1 cellular context compared by ENCODE assay signal in genomic region chr16:30948087-30948955, GRCh38.
TF ChIP-seq lines count a peak whose summit lies in the region.

No MANE protein-coding gene starts in this region.

TF ChIP-seq in HepG2, 621 proteins besides CTCF, POLR2A, EP300 and RAD21 (continues in another document):
- TF ChIP-seq RFXAP (CRISPR knock-in tag; IDR thresholded peaks at IDR 0.05; ENCODE audit: borderline replicate concordance) (no peak), ZNF570 (CRISPR knock-in tag; IDR thresholded peaks at IDR 0.05; ENCODE audit: borderline replicate concordance) (no peak), TAF15 (IDR thresholded peaks at IDR 0.05; ENCODE audit: low read depth, low read length, poor library complexity, severe bottlenecking) (no peak), ZNF225 (CRISPR knock-in tag; IDR thresholded peaks at IDR 0.05) (no peak), ZNF30 (CRISPR knock-in tag; IDR thresholded peaks at IDR 0.05) (no peak), SP5 (CRISPR knock-in tag; IDR thresholded peaks at IDR 0.05; ENCODE audit: borderline replicate concordance, low read depth) (no peak), ZFP36L2 (CRISPR knock-in tag; IDR thresholded peaks at IDR 0.05) (no peak), CCDC6 (CRISPR knock-in tag; IDR thresholded peaks at IDR 0.05) (no peak), ZNF703 (CRISPR knock-in tag; IDR thresholded peaks at IDR 0.05; ENCODE audit: borderline replicate concordance) (no peak), TAF1 (CRISPR knock-in tag; IDR thresholded peaks at IDR 0.05) (no peak), NONO (IDR thresholded peaks at IDR 0.05) (no peak), NONO (CRISPR knock-in tag; conservative IDR thresholded peaks at IDR 0.05) (no peak; the same call in 1 of the 2 replicates), SATB2 (CRISPR knock-in tag; IDR thresholded peaks at IDR 0.05) (no peak), NFYC (CRISPR knock-in tag; IDR thresholded peaks at IDR 0.05) (peak; percentile 79), NFKB2 (CRISPR knock-in tag; IDR thresholded peaks at IDR 0.05; ENCODE audit: borderline replicate concordance) (no peak), TARDBP (CRISPR knock-in tag; IDR thresholded peaks at IDR 0.05) (no peak), ZNF530 (CRISPR knock-in tag; IDR thresholded peaks at IDR 0.05; ENCODE audit: low read depth) (no peak), REL (CRISPR knock-in tag; conservative IDR thresholded peaks at IDR 0.05) (0 out of 2 replicates have a peak, but pooled peaks have one; percentile 21), ZNF781 (CRISPR knock-in tag; IDR thresholded peaks at IDR 0.05; ENCODE audit: borderline replicate concordance, not compliant biosample characterization) (no peak), AGO2 (optimal IDR thresholded peaks at IDR 0.05; ENCODE audit: low read depth, low read length) (no peak), ELF4 (CRISPR knock-in tag; IDR thresholded peaks at IDR 0.05; ENCODE audit: borderline replicate concordance) (no peak), ZC3H13 (CRISPR knock-in tag; IDR thresholded peaks at IDR 0.05) (peak; percentile 49; the same call in 1 of the 2 replicates), ZNF652 (CRISPR knock-in tag; IDR thresholded peaks at IDR 0.05; ENCODE audit: borderline replicate concordance, low read depth) (no peak), PAF1 (CRISPR knock-in tag; IDR thresholded peaks at IDR 0.05) (no peak), SP4 (CRISPR knock-in tag; IDR thresholded peaks at IDR 0.05) (no peak), NR2F2 (IDR thresholded peaks at IDR 0.05; ENCODE audit: borderline replicate concordance, low read depth) (no peak; the same call in 1 of the 2 replicates), FOXA1 (IDR thresholded peaks at IDR 0.05) (no peak), FOXA1 (CRISPR knock-in tag; IDR thresholded peaks at IDR 0.05) (no peak), LRRFIP1 (CRISPR knock-in tag; conservative IDR thresholded peaks at IDR 0.05) (no peak), ZBTB49 (CRISPR knock-in tag; IDR thresholded peaks at IDR 0.05; ENCODE audit: borderline replicate concordance) (no peak), MIER3 (CRISPR knock-in tag; IDR thresholded peaks at IDR 0.05; ENCODE audit: borderline replicate concordance) (no peak), CAMTA2 (CRISPR knock-in tag; IDR thresholded peaks at IDR 0.05; ENCODE audit: borderline replicate concordance) (no peak), ERF (CRISPR knock-in tag; IDR thresholded peaks at IDR 0.05) (no peak), ZEB1 (IDR thresholded peaks at IDR 0.05; ENCODE audit: insufficient replicate concordance, low read depth) (peak; percentile 23), MTA3 (CRISPR knock-in tag; IDR thresholded peaks at IDR 0.05) (no peak), RERE (CRISPR knock-in tag; IDR thresholded peaks at IDR 0.05; ENCODE audit: low read depth) (no peak), CC2D1A (CRISPR knock-in tag; IDR thresholded peaks at IDR 0.05) (no peak), ZNF280D (CRISPR knock-in tag; IDR thresholded peaks at IDR 0.05) (no peak), TRIM24 (CRISPR knock-in tag; IDR thresholded peaks at IDR 0.05) (no peak), ZNF577 (CRISPR knock-in tag; IDR thresholded peaks at IDR 0.05; ENCODE audit: borderline replicate concordance, low read depth) (no peak), RFX1 (IDR thresholded peaks at IDR 0.05) (peak; percentile 95), TERF1 (CRISPR knock-in tag; IDR thresholded peaks at IDR 0.05) (no peak), ZNF484 (CRISPR knock-in tag; IDR thresholded peaks at IDR 0.05; ENCODE audit: borderline replicate concordance, low read depth) (no peak), ZNF317 (CRISPR knock-in tag; IDR thresholded peaks at IDR 0.05) (no peak; the same call in 1 of the 2 replicates), ETS1 (CRISPR knock-in tag; IDR thresholded peaks at IDR 0.05) (no peak), ZNF232 (CRISPR knock-in tag; IDR thresholded peaks at IDR 0.05; ENCODE audit: borderline replicate concordance) (no peak), KMT2B (CRISPR knock-in tag; IDR thresholded peaks at IDR 0.05) (no peak), ZBTB43 (CRISPR knock-in tag; conservative IDR thresholded peaks at IDR 0.05) (no peak), HDAC1 (CRISPR knock-in tag; IDR thresholded peaks at IDR 0.05) (0 out of 2 replicates have a peak, but pooled peaks have one; percentile 18), ZBTB38 (CRISPR knock-in tag; IDR thresholded peaks at IDR 0.05) (peak; percentile 36; the same call in 1 of the 2 replicates), GMEB1 (CRISPR knock-in tag; IDR thresholded peaks at IDR 0.05; ENCODE audit: borderline replicate concordance) (no peak), ZSCAN12 (CRISPR knock-in tag; IDR thresholded peaks at IDR 0.05) (no peak), THYN1 (CRISPR knock-in tag; IDR thresholded peaks at IDR 0.05; ENCODE audit: borderline replicate concordance, low read depth) (no peak)
